15 cellular contexts compared by ENCODE assay signal in the genomic region with DNA sequence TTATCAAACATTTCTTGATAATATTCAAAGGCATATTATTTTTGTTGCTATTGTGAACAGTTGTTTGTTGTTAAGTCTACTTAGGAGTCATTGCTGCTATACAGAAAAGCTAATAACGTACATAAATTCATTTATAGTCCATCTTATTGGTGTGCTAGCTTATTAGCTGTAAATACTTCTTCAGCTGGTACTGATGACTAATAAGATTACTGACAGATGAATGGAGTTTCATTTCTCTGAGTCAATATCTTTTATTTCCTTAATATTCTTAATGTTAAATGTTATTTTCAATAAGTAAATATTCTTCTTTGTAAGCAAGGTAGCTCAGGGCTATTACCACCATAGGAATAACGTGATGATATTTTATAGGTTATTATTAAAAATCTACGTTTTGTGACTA.
"Had no signal": no experiment of that assay in that cellular context is flagged by ENCODE, and none has a peak within 500 bp of the region (broad histone marks: within the 10 kb centered on the region; RNA-seq: fewer than 3 reads in every experiment).

No MANE protein-coding gene starts in this region.

- H3K9me3 ChIP-seq: heart left ventricle, psoas muscle, testis, tibial nerve had no signal

- DNase-seq: heart left ventricle; hippocampal formation; kidney glomerular epithelial cell; mesendoderm; naive B cell; occipital lobe; psoas muscle; stimulated activated CD4-positive, alpha-beta T cell treated with anti-CD3 and anti-CD28 coated beads, Interleukin-2, amount 100 ng/mL, for 24 hours; stimulated activated CD4-positive, alpha-beta T cell treated with anti-CD3 and anti-CD28 coated beads, Interleukin-4, amount 100 ng/mL, for 4 hours; stimulated activated naive B cell treated with anti-CD40 and anti-IgM and Interleukin-4, amounts not matched to agents 10 μg/mL and 1 μg/mL and 100 μg/mL, for 72 hours; stimulated activated naive CD8-positive, alpha-beta T cell treated with anti-CD3 and anti-CD28 coated beads, Interleukin-15, amount 100 ng/mL, for 72 hours; testis had no signal

- H3K4me1 ChIP-seq: psoas muscle, testis, tibial nerve had no signal

- H3K27ac ChIP-seq: heart left ventricle, psoas muscle, skin epidermis, testis, tibial nerve had no signal

- H3K4me3 ChIP-seq: heart left ventricle, psoas muscle, skin epidermis, testis, tibial nerve had no signal

- H3K27me3 ChIP-seq: heart left ventricle, testis, tibial nerve had no signal

- ATAC-seq: heart left ventricle; psoas muscle; sciatic nerve; stimulated activated naive B cell treated with anti-CD40 and anti-IgM and Interleukin-4, amounts not matched to agents 10 μg/mL and 1 μg/mL and 100 μg/mL, for 72 hours; stimulated activated naive CD8-positive, alpha-beta T cell treated with anti-CD3 and anti-CD28 coated beads, Interleukin-15, amount 100 ng/mL, for 72 hours had no signal

- H3K36me3 ChIP-seq: heart left ventricle, tibial nerve had no signal
